In genomic region chr1:75112362-75112951, GRCh38 we compare ENCODE assay signal across 5 cellular contexts. TPM values are rescaled to one million over a fixed set of nuclear protein-coding genes. Genes with fewer than 3 reads are reported as not detected.
"Had no signal": no experiment of that assay in that cellular context is flagged by ENCODE, and none has a peak within 500 bp of the region (broad histone marks: within the 10 kb centered on the region; RNA-seq: fewer than 3 reads in every experiment).

No MANE protein-coding gene starts in this region.

RNA-seq across cellular contexts. Expression of gene LHX8, which starts 21.7 kb away (rescaled TPM):
- total RNA-seq: GM23248, H7, HFFc6, HT1080, IMR-90 had no signal
- polyA plus RNA-seq: GM23248, IMR-90 had no signal
